In genomic region chr17:20092973-20093626, GRCh38 we compare ENCODE assay signal across 14 cellular contexts.
DNase-seq lines count a peak whose midpoint lies in the region; ATAC-seq and TF ChIP-seq lines count a peak whose summit lies in the region.
"Had no signal": no experiment of that assay in that cellular context is flagged by ENCODE, and none has a peak within 500 bp of the region (broad histone marks: within the 10 kb centered on the region; RNA-seq: fewer than 3 reads in every experiment).

No MANE protein-coding gene starts in this region.

- H3K4me1 ChIP-seq in heart left ventricle (peaks cover 4 to 78% (median 49%) of the 10 kb centered on the region in 12 donors), upper lobe of right lung (no peaks in the 10 kb centered on the region)

- H3K27me3 ChIP-seq in heart left ventricle (no peaks in the 10 kb centered on the region), upper lobe of right lung (no peaks in the 10 kb centered on the region)

- no peak for DNase-seq in heart left ventricle
- DNase-seq in Right ventricle myocardium superior, result no peak
- DNase-seq in NCI-H526 (lab: John Stamatoyannopoulos, UW), result peak; percentile 20 to 71
- peak; percentile 12 for DNase-seq in fibroblast of gingiva (ENCODE audit: low read depth)
- no peak for DNase-seq in upper lobe of right lung
- DNase-seq in medulla oblongata (ENCODE audit: extremely low spot score), result no peak
- DNase-seq in 8988T, result no peak
- DNase-seq in T-helper 1 cell, result no peak
- DNase-seq: activated T-cell treated with anti-CD3 and anti-CD28 coated beads, Interleukin-2, amount 50 U/mL, for 72 hours; Calu3; Kasumi-1; left colon; naive B cell; stimulated activated naive B cell treated with anti-CD40 and anti-IgM and Interleukin-4, amounts not matched to agents 10 μg/mL and 1 μg/mL and 100 μg/mL, for 72 hours had no signal

- TF ChIP-seq POLR2A in heart left ventricle (IDR thresholded peaks at IDR 0.05), result no peak

- intact Hi-C loops in heart left ventricle (cut with DNase I) (loop anchor here in 1 of 10 donors (5.0 kb wide), 1 partner anchor 86 kb away; the partner anchor contains the start of gene SPECC1), Right ventricle myocardium superior (cut with DNase I) (no loop called here), upper lobe of right lung (cut with DNase I) (no loop called here)

- H3K4me3 ChIP-seq in heart left ventricle (no peak overlapping the region), upper lobe of right lung (no peak overlapping the region)

- TF ChIP-seq CTCF in heart left ventricle (IDR thresholded peaks at IDR 0.05) (no peak), upper lobe of right lung (IDR thresholded peaks at IDR 0.05) (no peak)

- 83 to 100% (median 95%) methylated on average over 2 of the region's 2 CpGs for WGBS in heart left ventricle, 4 donors

- peak overlapping the region; percentile 76 to 100 (median 92) for H3K27ac ChIP-seq in heart left ventricle
- H3K27ac ChIP-seq in upper lobe of right lung, result peak overlapping the region; percentile 27

- H3K36me3 ChIP-seq in heart left ventricle (peaks cover 0 to 15% (median 0%) of the 10 kb centered on the region in 9 donors), upper lobe of right lung (no peaks in the 10 kb centered on the region)

- no peaks in the 10 kb centered on the region for H3K9me3 ChIP-seq in heart left ventricle
- H3K9me3 ChIP-seq in upper lobe of right lung, result no peaks in the 10 kb centered on the region

- ATAC-seq in heart left ventricle, result no peak
- no peak for ATAC-seq in Right ventricle myocardium superior (ENCODE audit: poor library complexity)
- ATAC-seq in upper lobe of right lung, result no peak
- ATAC-seq: activated T-cell treated with anti-CD3 and anti-CD28 coated beads, Interleukin-2, amount 50 U/mL, for 72 hours; left colon; stimulated activated naive B cell treated with anti-CD40 and anti-IgM and Interleukin-4, amounts not matched to agents 10 μg/mL and 1 μg/mL and 100 μg/mL, for 72 hours had no signal

Comparison
In these comparisons a context has a peak if more than half of its experiments do, and no peak if none do; other contexts are left out.
1. DNase-seq: peak in NCI-H526 (2 of 2) and fibroblast of gingiva (single experiment); none in heart left ventricle (0 of 5), Right ventricle myocardium superior (single experiment), upper lobe of right lung (single experiment), medulla oblongata (single experiment), 8988T (single experiment) and T-helper 1 cell (0 of 5).